8 cellular contexts compared by ENCODE assay signal in genomic region chr5:133026664-133027153, GRCh38. TPM values are rescaled to one million over a fixed set of nuclear protein-coding genes. Genes with fewer than 3 reads are reported as not detected.
A peak's percentile ranks its signal among the peaks of the same experiment; 100 is the strongest.
DNase-seq lines count a peak whose midpoint lies in the region; ATAC-seq and TF ChIP-seq lines count a peak whose summit lies in the region.

No MANE protein-coding gene starts in this region.

- intact Hi-C loops in activated CD8-positive, alpha-beta T cell treated with anti-CD3 and anti-CD28 coated beads for 36 hours (cut with micrococcal nuclease): no loop called here
- intact Hi-C loops in spleen (cut with DNase I; ENCODE audit: low total_unique reads): no loop called here

- no peaks in the 10 kb centered on the region for H3K27me3 ChIP-seq in spleen (replicated peaks in 1 of 7)

- no peak overlapping the region for H3K27ac ChIP-seq in HEK293 (ENCODE audit: extremely low read depth, low read depth, low read length)
- peak overlapping the region in 7 of 8 donors; percentile 67 to 98 (median 94) for H3K27ac ChIP-seq in spleen

- H3K36me3 ChIP-seq in HEK293 (ENCODE audit: control insufficient read depth in 2 of 2, insufficient read depth in 1 of 2, low read length in 2 of 2) (peaks cover 6 to 10% of the 10 kb centered on the region in 2 experiments; a peak in 2 of 3 replicates), spleen (peaks cover 0 to 22% (median 8%) of the 10 kb centered on the region in 6 donors)

- peaks cover 2% of the 10 kb centered on the region for H3K27me3 Mint-ChIP-seq in activated CD8-positive, alpha-beta T cell treated with anti-CD3 and anti-CD28 coated beads for 36 hours

- CTCF ChIA-PET in HEK293 (lab: Yijun Ruan, JAX): interaction anchor here (0.6 to 0.7 kb wide), 2 partner anchors 40 to 116 kb away, joined by 7 read pairs; no protein-coding TSS in a partner anchor
- CTCF ChIA-PET in activated CD8-positive, alpha-beta T cell treated with anti-CD3 and anti-CD28 coated beads for 36 hours (lab: Charles Lee): no interaction called here

- no peaks in the 10 kb centered on the region for H3K9me3 Mint-ChIP-seq in activated CD8-positive, alpha-beta T cell treated with anti-CD3 and anti-CD28 coated beads for 36 hours

- H3K4me3 ChIP-seq in HEK293 (ENCODE audit: low read depth, low read length) (peak overlapping the region; percentile 37), iPS-11a (ENCODE audit: low read depth, low read length) (peak overlapping the region; percentile 39), spleen (peak overlapping the region in 7 of 8 donors; percentile 28 to 97 (median 85))

- peak overlapping the region; percentile 43 for H3K27ac Mint-ChIP-seq in activated CD8-positive, alpha-beta T cell treated with anti-CD3 and anti-CD28 coated beads for 36 hours

- POLR2A ChIA-PET in HEK293 (lab: Yijun Ruan, JAX): interaction anchor here (2.3 kb wide), 1 partner anchor 25 kb away, joined by 8 read pairs; the partner anchor contains the start of gene HSPA4
- POLR2A ChIA-PET in activated CD8-positive, alpha-beta T cell treated with anti-CD3 and anti-CD28 coated beads for 36 hours (lab: Charles Lee): interaction anchor here (1.2 to 3.6 kb wide), 2 partner anchors 25 to 63 kb away, joined by 3 to 24 read pairs; partner anchors contain the start of genes AFF4 and HSPA4

- no peak for TF ChIP-seq POLR2A in spleen (IDR thresholded peaks at IDR 0.05)

- TF ChIP-seq CTCF in HEK293 (tag by site-specific recombination; IDR thresholded peaks at IDR 0.05) (no peak), spleen (IDR thresholded peaks at IDR 0.05 in 8 of 11, conservative IDR thresholded peaks at IDR 0.05 in 3 of 11) (no peak)
- TF ChIP-seq CTCF in activated CD8-positive, alpha-beta T cell treated with anti-CD3 and anti-CD28 coated beads for 36 hours (IDR thresholded peaks at IDR 0.05): no peak

- no peak for ATAC-seq in activated CD8-positive, alpha-beta T cell treated with anti-CD3 and anti-CD28 coated beads for 36 hours
- no peak for ATAC-seq in GM18520 (IDR thresholded peaks at IDR 0.05; ENCODE audit: unreplicated experiment)
- no peak for ATAC-seq in HG02981 (IDR thresholded peaks at IDR 0.05; ENCODE audit: unreplicated experiment)
- ATAC-seq in GM18858 (IDR thresholded peaks at IDR 0.05; ENCODE audit: unreplicated experiment): no peak
- ATAC-seq in GM18511 (IDR thresholded peaks at IDR 0.05; ENCODE audit: unreplicated experiment): no peak

- H3K4me1 Mint-ChIP-seq in activated CD8-positive, alpha-beta T cell treated with anti-CD3 and anti-CD28 coated beads for 36 hours (ENCODE audit: low read depth): peaks cover 16% of the 10 kb centered on the region

- no peaks in the 10 kb centered on the region for H3K9me3 ChIP-seq in HEK293 (ENCODE audit: control insufficient read depth, insufficient read depth, low read depth, low read length)
- no peaks in the 10 kb centered on the region for H3K9me3 ChIP-seq in spleen

- DNase-seq in activated CD8-positive, alpha-beta T cell treated with anti-CD3 and anti-CD28 coated beads for 36 hours: no peak
- DNase-seq in spleen: no peak

- H3K36me3 Mint-ChIP-seq in activated CD8-positive, alpha-beta T cell treated with anti-CD3 and anti-CD28 coated beads for 36 hours (ENCODE audit: low read depth): peaks cover 9% of the 10 kb centered on the region

- peak overlapping the region; percentile 92 for H3K4me3 Mint-ChIP-seq in activated CD8-positive, alpha-beta T cell treated with anti-CD3 and anti-CD28 coated beads for 36 hours

- WGBS in spleen, 5 donors: 6 to 8% (median 7%) methylated on average over 13 to 15 of the region's 15 CpGs

- H3K4me1 ChIP-seq in HEK293 (ENCODE audit: control insufficient read depth, insufficient read depth, low read length) (peaks cover 10% of the 10 kb centered on the region), spleen (peaks cover 0 to 50% (median 31%) of the 10 kb centered on the region in 6 donors)

TF ChIP-seq in HEK293, 187 proteins besides CTCF, POLR2A, EP300 and RAD21:
- TF ChIP-seq, protein P1, sequence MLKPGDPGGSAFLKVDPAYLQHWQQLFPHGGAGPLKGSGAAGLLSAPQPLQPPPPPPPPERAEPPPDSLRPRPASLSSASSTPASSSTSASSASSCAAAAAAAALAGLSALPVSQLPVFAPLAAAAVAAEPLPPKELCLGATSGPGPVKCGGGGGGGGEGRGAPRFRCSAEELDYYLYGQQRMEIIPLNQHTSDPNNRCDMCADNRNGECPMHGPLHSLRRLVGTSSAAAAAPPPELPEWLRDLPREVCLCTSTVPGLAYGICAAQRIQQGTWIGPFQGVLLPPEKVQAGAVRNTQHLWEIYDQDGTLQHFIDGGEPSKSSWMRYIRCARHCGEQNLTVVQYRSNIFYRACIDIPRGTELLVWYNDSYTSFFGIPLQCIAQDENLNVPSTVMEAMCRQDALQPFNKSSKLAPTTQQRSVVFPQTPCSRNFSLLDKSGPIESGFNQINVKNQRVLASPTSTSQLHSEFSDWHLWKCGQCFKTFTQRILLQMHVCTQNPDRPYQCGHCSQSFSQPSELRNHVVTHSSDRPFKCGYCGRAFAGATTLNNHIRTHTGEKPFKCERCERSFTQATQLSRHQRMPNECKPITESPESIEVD (tag by site-specific recombination; IDR thresholded peaks at IDR 0.05): peak; percentile 15; the same call in 1 of the 2 replicates
- TF ChIP-seq ZNF280C (tag by site-specific recombination; IDR thresholded peaks at IDR 0.05): no peak
- TF ChIP-seq ZNF544 (tag by site-specific recombination; IDR thresholded peaks at IDR 0.05): no peak

RNA-seq across cellular contexts. Expression of gene ZCCHC10, which starts 0.4 kb away (rescaled TPM):
- total RNA-seq in activated CD8-positive, alpha-beta T cell treated with anti-CD3 and anti-CD28 coated beads for 36 hours: 10 to 100 TPM; 27.0 to 31.1 TPM
- total RNA-seq in spleen: 10 to 100 TPM; 16.2 to 26.1 (median 17.1) TPM
- 10 to 100 TPM; 28.6 to 34.5 (median 34.2) TPM for polyA plus RNA-seq in spleen

RNA-seq across cellular contexts. Expression of gene HSPA4, which starts 25.1 kb away (rescaled TPM):
- total RNA-seq in activated CD8-positive, alpha-beta T cell treated with anti-CD3 and anti-CD28 coated beads for 36 hours: 100 to 1,000 TPM; 229 to 232 TPM
- 10 to 100 TPM; 54.6 to 74.6 (median 62.7) TPM for total RNA-seq in spleen
- 10 to 100 TPM; 38.0 to 63.7 (median 54.0) TPM for polyA plus RNA-seq in spleen
